8 cellular contexts compared by ENCODE assay signal in the genomic region with DNA sequence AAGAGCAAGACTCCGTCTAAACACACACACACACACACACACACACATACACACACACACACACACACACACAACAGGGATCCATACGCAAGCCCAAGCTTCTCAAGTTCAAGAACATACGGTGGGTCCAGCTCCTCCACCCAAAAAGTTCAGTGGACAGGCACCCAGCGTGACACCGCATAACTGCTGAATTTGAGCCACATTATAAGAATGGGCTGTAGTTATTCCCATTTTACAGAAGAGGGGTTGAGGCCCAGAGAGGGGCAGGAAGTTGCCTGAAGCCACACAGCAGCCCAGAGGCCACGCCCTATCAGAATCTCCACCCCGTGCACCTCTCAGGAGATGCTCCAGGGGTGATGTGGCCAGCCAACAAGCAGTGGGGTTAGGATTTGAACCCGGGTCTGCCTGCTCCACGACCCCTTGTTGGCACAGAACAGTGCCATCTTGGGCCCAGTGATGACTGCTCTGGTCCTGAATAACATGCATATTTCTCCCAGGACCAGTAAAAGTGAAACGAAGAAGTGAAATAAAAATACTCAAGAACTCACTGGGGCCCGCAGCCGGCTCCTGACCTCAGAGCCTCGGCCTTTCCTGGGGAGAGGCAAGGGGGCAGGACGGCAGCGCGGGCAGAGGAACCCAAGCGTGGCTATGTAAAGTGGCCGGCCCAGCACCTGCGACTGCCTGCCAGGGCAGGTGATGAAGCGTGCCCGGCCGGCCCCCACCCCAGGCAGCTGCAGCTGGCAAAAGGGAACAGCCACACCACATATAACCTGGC.
A peak's percentile ranks its signal among the peaks of the same experiment; 100 is the strongest.
DNase-seq lines count a peak whose midpoint lies in the region; ATAC-seq and TF ChIP-seq lines count a peak whose summit lies in the region.

No MANE protein-coding gene starts in this region.

- H3K9ac ChIP-seq in parathyroid adenoma, result no peak overlapping the region

- DNase-seq in GM13976 (ENCODE audit: low spot score) (peak; percentile 73), H7 (peak; percentile 22), AG20443 (ENCODE audit: low spot score) (no peak), occipital lobe (lab: John Stamatoyannopoulos, UW) (no peak), ureter (ENCODE audit: low spot score) (no peak)
- no peak for DNase-seq in activated CD8-positive, alpha-beta T cell treated with anti-CD3 and anti-CD28 coated beads for 36 hours
- DNase-seq in activated CD4-positive, CD25-positive, alpha-beta regulatory T cell treated with anti-CD3 and anti-CD28 coated beads, Interleukin-2, amount 50 U/mL, for 72 hours, result no peak

- H3K36me3 ChIP-seq in H7 (replicated peaks; ENCODE audit: control insufficient read depth, insufficient read depth, low read length) (no peaks in the 10 kb centered on the region), parathyroid adenoma (ENCODE audit: control insufficient read depth, insufficient read depth, low read length) (no peaks in the 10 kb centered on the region)

- H3K27me3 ChIP-seq in H7 (ENCODE audit: control insufficient read depth, insufficient read depth, low read length) (no peaks in the 10 kb centered on the region), parathyroid adenoma (ENCODE audit: control insufficient read depth, insufficient read depth, low read length) (no peaks in the 10 kb centered on the region)

- intact Hi-C loops in activated CD8-positive, alpha-beta T cell treated with anti-CD3 and anti-CD28 coated beads for 36 hours (cut with micrococcal nuclease), result no loop called here

- H3K4me3 ChIP-seq in H7 (ENCODE audit: insufficient read depth, low read depth, low read length) (no peak overlapping the region), parathyroid adenoma (ENCODE audit: low read depth, low read length) (no peak overlapping the region)

- TF ChIP-seq CTCF in GM13976 (IDR thresholded peaks at IDR 0.05; ENCODE audit: borderline replicate concordance, control extremely low read depth, extremely low read depth, insufficient read depth, missing control alignments), result no peak
- TF ChIP-seq CTCF in activated CD8-positive, alpha-beta T cell treated with anti-CD3 and anti-CD28 coated beads for 36 hours (IDR thresholded peaks at IDR 0.05), result no peak
- no peak for TF ChIP-seq CTCF in parathyroid adenoma (IDR thresholded peaks at IDR 0.05)

- H3K4me1 Mint-ChIP-seq in activated CD8-positive, alpha-beta T cell treated with anti-CD3 and anti-CD28 coated beads for 36 hours (ENCODE audit: low read depth), result peaks cover 24% of the 10 kb centered on the region

- no peaks in the 10 kb centered on the region for H3K79me2 ChIP-seq in parathyroid adenoma

- POLR2A ChIA-PET in activated CD8-positive, alpha-beta T cell treated with anti-CD3 and anti-CD28 coated beads for 36 hours (lab: Charles Lee), result no interaction called here

- in situ Hi-C loops in GM13976 (cut with MboI; ENCODE audit: low sequenced_read_pairs, unreplicated experiment), result no loop called here

- peak; percentile 12 for ATAC-seq in activated CD8-positive, alpha-beta T cell treated with anti-CD3 and anti-CD28 coated beads for 36 hours

- H3K4me3 Mint-ChIP-seq in activated CD8-positive, alpha-beta T cell treated with anti-CD3 and anti-CD28 coated beads for 36 hours, result no peak overlapping the region

- H3K4me1 ChIP-seq in parathyroid adenoma, result peaks cover 2% of the 10 kb centered on the region

- no peak overlapping the region for H3K4me2 ChIP-seq in parathyroid adenoma (ENCODE audit: low read length)

- CTCF ChIA-PET in activated CD8-positive, alpha-beta T cell treated with anti-CD3 and anti-CD28 coated beads for 36 hours (lab: Charles Lee), result interaction anchor here (0.7 to 1.5 kb wide), 3 partner anchors 13 to 124 kb away, joined by 3 to 4 read pairs (median 4); no protein-coding TSS in a partner anchor

- H3K9me3 Mint-ChIP-seq in activated CD8-positive, alpha-beta T cell treated with anti-CD3 and anti-CD28 coated beads for 36 hours, result no peaks in the 10 kb centered on the region

- H3K9me3 ChIP-seq in parathyroid adenoma (ENCODE audit: control insufficient read depth, low read length), result no peaks in the 10 kb centered on the region

- H3K27ac Mint-ChIP-seq in activated CD8-positive, alpha-beta T cell treated with anti-CD3 and anti-CD28 coated beads for 36 hours, result no peak overlapping the region

- no peaks in the 10 kb centered on the region for H3K36me3 Mint-ChIP-seq in activated CD8-positive, alpha-beta T cell treated with anti-CD3 and anti-CD28 coated beads for 36 hours (ENCODE audit: low read depth)

- H2AFZ ChIP-seq in parathyroid adenoma, result no peak overlapping the region

- H3K27me3 Mint-ChIP-seq in activated CD8-positive, alpha-beta T cell treated with anti-CD3 and anti-CD28 coated beads for 36 hours, result no peaks in the 10 kb centered on the region

- peak overlapping the region; percentile 75 for H3K27ac ChIP-seq in parathyroid adenoma

Comparison
In these comparisons a context has a peak if more than half of its experiments do, and no peak if none do; other contexts are left out.
1. DNase-seq: peak in GM13976 (single experiment) and H7 (single experiment); none in activated CD8-positive, alpha-beta T cell treated with anti-CD3 and anti-CD28 coated beads for 36 hours (single experiment), AG20443 (single experiment), occipital lobe (single experiment), ureter (single experiment) and activated CD4-positive, CD25-positive, alpha-beta regulatory T cell treated with anti-CD3 and anti-CD28 coated beads, Interleukin-2, amount 50 U/mL, for 72 hours (single experiment).